ENCODE assay signal across 1 cellular context in the genomic region with DNA sequence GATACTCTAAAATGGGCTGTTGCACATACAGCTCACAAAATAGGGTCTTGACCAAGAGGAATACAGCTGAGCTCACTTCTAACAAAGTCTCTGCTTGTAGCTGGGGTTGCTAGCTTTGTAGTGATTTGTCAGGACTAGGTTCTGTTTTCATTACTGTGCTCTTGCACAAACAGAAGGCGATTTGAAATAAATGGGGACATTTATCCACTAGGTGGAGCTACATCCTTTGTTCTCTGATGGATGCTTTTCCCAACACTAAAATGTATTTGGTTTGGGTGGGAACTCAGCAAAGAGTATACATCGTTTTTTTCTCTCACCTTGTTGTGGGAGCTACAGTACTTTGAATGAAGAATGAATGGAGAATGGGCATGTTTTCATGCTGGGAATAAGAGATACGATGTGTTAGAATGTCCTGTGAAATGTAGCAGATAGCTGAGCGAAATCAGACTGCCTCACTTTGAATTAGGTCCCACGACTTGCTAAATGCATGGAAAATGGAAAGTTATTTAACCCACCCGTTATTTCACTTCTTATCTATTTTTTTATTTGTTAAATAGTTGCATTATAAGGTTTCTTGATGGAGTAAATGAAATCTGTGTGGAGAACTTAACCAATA.
TF ChIP-seq lines count a peak whose summit lies in the region.

No MANE protein-coding gene starts in this region.

TF ChIP-seq in Ishikawa, 13 proteins besides CTCF, POLR2A, EP300 and RAD21 (continued from another document):
- TF ChIP-seq, protein P1, sequence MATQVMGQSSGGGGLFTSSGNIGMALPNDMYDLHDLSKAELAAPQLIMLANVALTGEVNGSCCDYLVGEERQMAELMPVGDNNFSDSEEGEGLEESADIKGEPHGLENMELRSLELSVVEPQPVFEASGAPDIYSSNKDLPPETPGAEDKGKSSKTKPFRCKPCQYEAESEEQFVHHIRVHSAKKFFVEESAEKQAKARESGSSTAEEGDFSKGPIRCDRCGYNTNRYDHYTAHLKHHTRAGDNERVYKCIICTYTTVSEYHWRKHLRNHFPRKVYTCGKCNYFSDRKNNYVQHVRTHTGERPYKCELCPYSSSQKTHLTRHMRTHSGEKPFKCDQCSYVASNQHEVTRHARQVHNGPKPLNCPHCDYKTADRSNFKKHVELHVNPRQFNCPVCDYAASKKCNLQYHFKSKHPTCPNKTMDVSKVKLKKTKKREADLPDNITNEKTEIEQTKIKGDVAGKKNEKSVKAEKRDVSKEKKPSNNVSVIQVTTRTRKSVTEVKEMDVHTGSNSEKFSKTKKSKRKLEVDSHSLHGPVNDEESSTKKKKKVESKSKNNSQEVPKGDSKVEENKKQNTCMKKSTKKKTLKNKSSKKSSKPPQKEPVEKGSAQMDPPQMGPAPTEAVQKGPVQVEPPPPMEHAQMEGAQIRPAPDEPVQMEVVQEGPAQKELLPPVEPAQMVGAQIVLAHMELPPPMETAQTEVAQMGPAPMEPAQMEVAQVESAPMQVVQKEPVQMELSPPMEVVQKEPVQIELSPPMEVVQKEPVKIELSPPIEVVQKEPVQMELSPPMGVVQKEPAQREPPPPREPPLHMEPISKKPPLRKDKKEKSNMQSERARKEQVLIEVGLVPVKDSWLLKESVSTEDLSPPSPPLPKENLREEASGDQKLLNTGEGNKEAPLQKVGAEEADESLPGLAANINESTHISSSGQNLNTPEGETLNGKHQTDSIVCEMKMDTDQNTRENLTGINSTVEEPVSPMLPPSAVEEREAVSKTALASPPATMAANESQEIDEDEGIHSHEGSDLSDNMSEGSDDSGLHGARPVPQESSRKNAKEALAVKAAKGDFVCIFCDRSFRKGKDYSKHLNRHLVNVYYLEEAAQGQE (IDR thresholded peaks at IDR 0.05; ENCODE audit: low read depth): no peak
- no peak for TF ChIP-seq CREB1 (IDR thresholded peaks at IDR 0.05; ENCODE audit: low read depth)
- TF ChIP-seq ZBTB7A (IDR thresholded peaks at IDR 0.05; ENCODE audit: low read depth): no peak
- no peak for TF ChIP-seq EGR1 (IDR thresholded peaks at IDR 0.05)
- no peak for TF ChIP-seq YY1 (IDR thresholded peaks at IDR 0.05; ENCODE audit: low read depth)
- TF ChIP-seq FOXM1 (IDR thresholded peaks at IDR 0.05; ENCODE audit: borderline replicate concordance, low read depth): no peak
- TF ChIP-seq, protein P2, sequence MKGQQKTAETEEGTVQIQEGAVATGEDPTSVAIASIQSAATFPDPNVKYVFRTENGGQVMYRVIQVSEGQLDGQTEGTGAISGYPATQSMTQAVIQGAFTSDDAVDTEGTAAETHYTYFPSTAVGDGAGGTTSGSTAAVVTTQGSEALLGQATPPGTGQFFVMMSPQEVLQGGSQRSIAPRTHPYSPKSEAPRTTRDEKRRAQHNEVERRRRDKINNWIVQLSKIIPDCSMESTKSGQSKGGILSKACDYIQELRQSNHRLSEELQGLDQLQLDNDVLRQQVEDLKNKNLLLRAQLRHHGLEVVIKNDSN (IDR thresholded peaks at IDR 0.05): no peak
